Comparison of ENCODE assay signal across 22 cellular contexts in genomic region chr5:1317921-1318565, GRCh38. TPM values are rescaled to one million over a fixed set of nuclear protein-coding genes. Genes with fewer than 3 reads are reported as not detected.
DNase-seq lines count a peak whose midpoint lies in the region; ATAC-seq and TF ChIP-seq lines count a peak whose summit lies in the region.
"Had no signal": no experiment of that assay in that cellular context is flagged by ENCODE, and none has a peak within 500 bp of the region (broad histone marks: within the 10 kb centered on the region; RNA-seq: fewer than 3 reads in every experiment).

No MANE protein-coding gene starts in this region.

- H2BK15ac ChIP-seq in IMR-90 (ENCODE audit: low read depth, low read length), result no peak overlapping the region

- intact Hi-C loops in activated CD4-positive, alpha-beta memory T cell treated with anti-CD3 and anti-CD28 coated beads for 36 hours (cut with micrococcal nuclease), result loop anchor here (5.0 kb wide), 2 partner anchors 169 to 474 kb away; no protein-coding TSS in a partner anchor
- intact Hi-C loops in IMR-90 (cut with micrococcal nuclease) (no loop called here), MCF 10A (cut with micrococcal nuclease) (no loop called here)

- no peak overlapping the region for H2BK5ac ChIP-seq in IMR-90 (ENCODE audit: low read depth, low read length, poor library complexity, severe bottlenecking)

- H3K36me3 ChIP-seq in IMR-90 (ENCODE audit: control insufficient read depth, insufficient read depth, low read length), result peaks cover 42% of the 10 kb centered on the region

- no peak overlapping the region for H3K14ac ChIP-seq in IMR-90 (replicated peaks; ENCODE audit: low read depth, low read length)

- no peak overlapping the region for H3K27ac ChIP-seq in IMR-90 (ENCODE audit: insufficient read depth, low read length)
- H3K27ac ChIP-seq: A549, heart right ventricle, SJCRH30, thyroid gland had no signal

- H3K36me3 Mint-ChIP-seq in activated CD4-positive, alpha-beta memory T cell treated with anti-CD3 and anti-CD28 coated beads, Interleukin-2, amount 10 ng/mL, durations not matched to agents 7 days and 5 days (ENCODE audit: low read depth), result peaks cover 48% of the 10 kb centered on the region
- H3K36me3 Mint-ChIP-seq in activated CD4-positive, alpha-beta memory T cell treated with anti-CD3 and anti-CD28 coated beads for 36 hours, result peaks cover 24% of the 10 kb centered on the region
- H3K36me3 Mint-ChIP-seq in MCF 10A (ENCODE audit: insufficient read depth, unreplicated experiment), result peaks cover 53% of the 10 kb centered on the region
- peaks cover 50% of the 10 kb centered on the region for H3K36me3 Mint-ChIP-seq in stimulated activated memory B cell treated with anti-CD40 and anti-IgM and Interleukin-4, amounts not matched to agents 10 μg/mL and 1 μg/mL and 100 μg/mL, for 72 hours

- H2BK20ac ChIP-seq in IMR-90 (ENCODE audit: low read depth, low read length), result no peak overlapping the region

- peaks cover 44% of the 10 kb centered on the region for H3K4me1 Mint-ChIP-seq in activated CD4-positive, alpha-beta memory T cell treated with anti-CD3 and anti-CD28 coated beads, Interleukin-2, amount 10 ng/mL, durations not matched to agents 7 days and 5 days
- H3K4me1 Mint-ChIP-seq in activated CD4-positive, alpha-beta memory T cell treated with anti-CD3 and anti-CD28 coated beads for 36 hours (ENCODE audit: low read depth), result peaks cover 44% of the 10 kb centered on the region
- peaks cover 8% of the 10 kb centered on the region for H3K4me1 Mint-ChIP-seq in MCF 10A (ENCODE audit: insufficient read depth, unreplicated experiment)
- H3K4me1 Mint-ChIP-seq in stimulated activated memory B cell treated with anti-CD40 and anti-IgM and Interleukin-4, amounts not matched to agents 10 μg/mL and 1 μg/mL and 100 μg/mL, for 72 hours, result peaks cover 47% of the 10 kb centered on the region

- H3K4me3 ChIP-seq in IMR-90 (ENCODE audit: insufficient read depth, low read depth, low read length), result no peak overlapping the region
- H3K4me3 ChIP-seq: A549, HAP-1, heart right ventricle, SJCRH30, thyroid gland had no signal

- no peak overlapping the region for H3K56ac ChIP-seq in IMR-90 (ENCODE audit: extremely low read depth, insufficient read depth, low read length)

- no peaks in the 10 kb centered on the region for H3K79me1 ChIP-seq in IMR-90 (ENCODE audit: low read depth in 1 of 2, low read length in 2 of 2)

- H3K4me3 Mint-ChIP-seq in activated CD4-positive, alpha-beta memory T cell treated with anti-CD3 and anti-CD28 coated beads, Interleukin-2, amount 10 ng/mL, durations not matched to agents 7 days and 5 days, result no peak overlapping the region
- H3K4me3 Mint-ChIP-seq in activated CD4-positive, alpha-beta memory T cell treated with anti-CD3 and anti-CD28 coated beads for 36 hours, result no peak overlapping the region
- H3K4me3 Mint-ChIP-seq in MCF 10A (ENCODE audit: unreplicated experiment), result no peak overlapping the region
- no peak overlapping the region for H3K4me3 Mint-ChIP-seq in stimulated activated memory B cell treated with anti-CD40 and anti-IgM and Interleukin-4, amounts not matched to agents 10 μg/mL and 1 μg/mL and 100 μg/mL, for 72 hours
- H3K4me3 Mint-ChIP-seq: memory B cell had no signal

- no peak overlapping the region for H2BK120ac ChIP-seq in IMR-90 (ENCODE audit: low read depth, low read length)

- no peak overlapping the region for H3K9ac ChIP-seq in IMR-90 (ENCODE audit: low read depth, low read length)

- peak overlapping the region; percentile 10 for H3K27ac Mint-ChIP-seq in activated CD4-positive, alpha-beta memory T cell treated with anti-CD3 and anti-CD28 coated beads, Interleukin-2, amount 10 ng/mL, durations not matched to agents 7 days and 5 days
- no peak overlapping the region for H3K27ac Mint-ChIP-seq in activated CD4-positive, alpha-beta memory T cell treated with anti-CD3 and anti-CD28 coated beads for 36 hours
- no peak overlapping the region for H3K27ac Mint-ChIP-seq in MCF 10A (ENCODE audit: low read depth, unreplicated experiment)
- H3K27ac Mint-ChIP-seq in stimulated activated memory B cell treated with anti-CD40 and anti-IgM and Interleukin-4, amounts not matched to agents 10 μg/mL and 1 μg/mL and 100 μg/mL, for 72 hours, result peak overlapping the region; percentile 86

- peaks cover 2% of the 10 kb centered on the region; the same call in 1 of the 2 replicates for H3K27me3 ChIP-seq in IMR-90 (ENCODE audit: control insufficient read depth, insufficient read depth, low read length)
- H3K27me3 ChIP-seq: SJCRH30, thyroid gland had no signal

- CTCF ChIA-PET in activated CD4-positive, alpha-beta memory T cell treated with anti-CD3 and anti-CD28 coated beads, Interleukin-2, amount 10 ng/mL, durations not matched to agents 7 days and 5 days (lab: Charles Lee), result interaction anchor here (0.6 to 1.2 kb wide), 3 partner anchors 8 to 62 kb away, joined by 3 to 4 read pairs (median 4); no protein-coding TSS in a partner anchor
- CTCF ChIA-PET in activated CD4-positive, alpha-beta memory T cell treated with anti-CD3 and anti-CD28 coated beads for 36 hours (lab: Charles Lee), result interaction anchor here (0.9 to 1.4 kb wide), 2 partner anchors 10 to 27 kb away, joined by 3 to 4 read pairs; partner anchors contain the start of gene CLPTM1L
- CTCF ChIA-PET in IMR-90 (lab: Yijun Ruan, JAX), result no interaction called here
- CTCF ChIA-PET in MCF 10A (lab: Yijun Ruan, JAX), result interaction anchor here (0.6 to 1.4 kb wide), 3 partner anchors 9 to 109 kb away, joined by 3 to 5 read pairs (median 3); no protein-coding TSS in a partner anchor

- H3K9me3 ChIP-seq in IMR-90 (ENCODE audit: control insufficient read depth, insufficient read depth, low read length), result no peaks in the 10 kb centered on the region
- H3K9me3 ChIP-seq: A549, HAP-1, heart right ventricle, SJCRH30, thyroid gland had no signal

- H3K9me3 Mint-ChIP-seq in activated CD4-positive, alpha-beta memory T cell treated with anti-CD3 and anti-CD28 coated beads, Interleukin-2, amount 10 ng/mL, durations not matched to agents 7 days and 5 days, result no peaks in the 10 kb centered on the region
- H3K9me3 Mint-ChIP-seq in activated CD4-positive, alpha-beta memory T cell treated with anti-CD3 and anti-CD28 coated beads for 36 hours, result no peaks in the 10 kb centered on the region
- H3K9me3 Mint-ChIP-seq in MCF 10A (ENCODE audit: unreplicated experiment), result no peaks in the 10 kb centered on the region
- no peaks in the 10 kb centered on the region for H3K9me3 Mint-ChIP-seq in stimulated activated memory B cell treated with anti-CD40 and anti-IgM and Interleukin-4, amounts not matched to agents 10 μg/mL and 1 μg/mL and 100 μg/mL, for 72 hours
- H3K9me3 Mint-ChIP-seq: memory B cell had no signal

- no peaks in the 10 kb centered on the region; the same call in 1 of the 2 replicates for H3K4me1 ChIP-seq in IMR-90 (ENCODE audit: control insufficient read depth, insufficient read depth, low read length)

- 98% methylated on average over 16 of the region's 26 CpGs; no CpG with 5 or more reads in 1 of the 2 experiments for WGBS in IMR-90 (ENCODE audit: extremely low coverage in 2 of 2, insufficient read length in 1 of 2), 2 experiments

- POLR2A ChIA-PET in activated CD4-positive, alpha-beta memory T cell treated with anti-CD3 and anti-CD28 coated beads, Interleukin-2, amount 10 ng/mL, durations not matched to agents 7 days and 5 days (lab: Charles Lee), result interaction anchor here (1.2 to 2.1 kb wide), 3 partner anchors 8 to 26 kb away, joined by 3 to 10 read pairs (median 6); partner anchors contain the start of gene CLPTM1L
- POLR2A ChIA-PET in activated CD4-positive, alpha-beta memory T cell treated with anti-CD3 and anti-CD28 coated beads for 36 hours (lab: Charles Lee), result interaction anchor here (0.6 to 0.9 kb wide), 2 partner anchors 25 to 26 kb away, joined by 3 to 4 read pairs; no protein-coding TSS in a partner anchor
- POLR2A ChIA-PET in IMR-90 (lab: Charles Lee; ENCODE audit: unreplicated experiment), result no interaction called here
- POLR2A ChIA-PET in MCF 10A (lab: Yijun Ruan, JAX), result interaction anchor here (0.6 to 2.4 kb wide), 3 partner anchors 8 to 204 kb away, joined by 3 to 12 read pairs (median 3); no protein-coding TSS in a partner anchor

- no peaks in the 10 kb centered on the region for H4K20me1 ChIP-seq in IMR-90 (ENCODE audit: insufficient read depth, low read length)

- dilution Hi-C loops in IMR-90 (cut with HindIII; ENCODE audit: low sequenced_read_pairs, unreplicated experiment), result no loop called here

- TF ChIP-seq CTCF in IMR-90 (conservative IDR thresholded peaks at IDR 0.05; ENCODE audit: low read depth, low read length), result no peak
- no peak for TF ChIP-seq CTCF in MCF 10A (IDR thresholded peaks at IDR 0.05; ENCODE audit: unreplicated experiment)

- H3K18ac ChIP-seq in IMR-90 (ENCODE audit: low read depth, low read length), result no peak overlapping the region

- no peak overlapping the region for H4K91ac ChIP-seq in IMR-90 (ENCODE audit: insufficient read depth, low read depth, low read length)

- TF ChIP-seq RAD21 in IMR-90 (IDR thresholded peaks at IDR 0.05; ENCODE audit: low read length), result no peak

- H4K8ac ChIP-seq in IMR-90 (ENCODE audit: low read depth in 2 of 2, low read length in 2 of 2), result no peak overlapping the region

- H3K23ac ChIP-seq in IMR-90 (ENCODE audit: low read depth, low read length), result no peak overlapping the region

- no peaks in the 10 kb centered on the region for H3K27me3 Mint-ChIP-seq in activated CD4-positive, alpha-beta memory T cell treated with anti-CD3 and anti-CD28 coated beads, Interleukin-2, amount 10 ng/mL, durations not matched to agents 7 days and 5 days
- H3K27me3 Mint-ChIP-seq in activated CD4-positive, alpha-beta memory T cell treated with anti-CD3 and anti-CD28 coated beads for 36 hours, result no peaks in the 10 kb centered on the region
- H3K27me3 Mint-ChIP-seq in MCF 10A (ENCODE audit: insufficient read depth, unreplicated experiment), result no peaks in the 10 kb centered on the region
- no peaks in the 10 kb centered on the region for H3K27me3 Mint-ChIP-seq in stimulated activated memory B cell treated with anti-CD40 and anti-IgM and Interleukin-4, amounts not matched to agents 10 μg/mL and 1 μg/mL and 100 μg/mL, for 72 hours
- H3K27me3 Mint-ChIP-seq: memory B cell had no signal

- no peak overlapping the region for H2AFZ ChIP-seq in IMR-90 (replicated peaks; ENCODE audit: low read length, poor library complexity)

- BruUV-seq in IMR-90 (replicated peaks; lab: Mats Ljungman, UMichigan), result no TSS peak
- BruUV-seq in MCF 10A (replicated peaks; lab: Mats Ljungman, UMichigan), result TSS peak; percentile 58

- no peak overlapping the region for H3K4ac ChIP-seq in IMR-90 (ENCODE audit: low read depth, low read length)

- H2AK9ac ChIP-seq in IMR-90 (replicated peaks; ENCODE audit: low read depth, low read length, poor library complexity), result peak overlapping the region; percentile 82

- H3K9me1 ChIP-seq in IMR-90 (ENCODE audit: insufficient read depth, low read length), result peaks cover 4% of the 10 kb centered on the region; the same call in 1 of the 2 replicates

- no peak overlapping the region for H4K5ac ChIP-seq in IMR-90 (ENCODE audit: low read depth, low read length)

- no peak overlapping the region for H3K4me2 ChIP-seq in IMR-90 (ENCODE audit: low read depth, low read length)
- H3K4me2 ChIP-seq: A549 had no signal

- no peak overlapping the region for H2AK5ac ChIP-seq in IMR-90 (ENCODE audit: low read depth, low read length)

- ATAC-seq in IMR-90 (ENCODE audit: low read depth), result no peak
- ATAC-seq in stimulated activated memory B cell treated with anti-CD40 and anti-IgM and Interleukin-4, amounts not matched to agents 10 μg/mL and 1 μg/mL and 100 μg/mL, for 72 hours, result no peak
- ATAC-seq: A549, heart right ventricle had no signal

- TF ChIP-seq POLR2A in IMR-90 (IDR thresholded peaks at IDR 0.05; ENCODE audit: low read depth, low read length), result no peak

- in situ Hi-C loops in IMR-90 (cut with MboI; ENCODE audit: low sequenced_read_pairs), result no loop called here

- no peak for DNase-seq in activated CD4-positive, alpha-beta memory T cell treated with anti-CD3 and anti-CD28 coated beads, Interleukin-2, amount 10 ng/mL, durations not matched to agents 7 days and 5 days
- no peak for DNase-seq in activated CD4-positive, alpha-beta memory T cell treated with anti-CD3 and anti-CD28 coated beads for 36 hours
- DNase-seq in IMR-90 (no peak), MCF 10A (ENCODE audit: unreplicated experiment) (no peak), KG1 (lab: John Stamatoyannopoulos, UW) (no peak), ecto neural progenitor cell (ENCODE audit: low spot score) (no peak), NCI-H2196 treated with DMSO at 0.1 percent for 48 hours (lab: John Stamatoyannopoulos, UW; ENCODE audit: unreplicated experiment) (no peak)
- DNase-seq: activated CD4-positive, alpha-beta T cell treated with anti-CD3 and anti-CD28 coated beads for 1 hour; anterior cingulate cortex; heart right ventricle; KBM-7; NCI-H1105; NCI-H69; OCI-M1; SJCRH30; stimulated activated CD4-positive, alpha-beta T cell treated with anti-CD3 and anti-CD28 coated beads, Interleukin-12 subunit alpha, Interleukin-12 subunit beta, amount 100 ng/mL, for 4 hours; thyroid gland had no signal

RNA-seq across cellular contexts. Expression of gene TERT, which starts 23.2 kb away (rescaled TPM):
- total RNA-seq in activated CD4-positive, alpha-beta memory T cell treated with anti-CD3 and anti-CD28 coated beads, Interleukin-2, amount 10 ng/mL, durations not matched to agents 7 days and 5 days, result 1 to 10 TPM; 2.1 to 2.2 TPM
- total RNA-seq in activated CD4-positive, alpha-beta memory T cell treated with anti-CD3 and anti-CD28 coated beads for 36 hours, result 1 to 10 TPM; 4.7 to 7.3 TPM
- total RNA-seq in IMR-90 (2012; rRNA removed) (not detected in 2 replicates), MCF 10A (2022) (0.16 TPM in 1 of 2 replicates, not detected in the other)
- not detected in 2 replicates for polyA plus RNA-seq in IMR-90 (2012; rRNA removed)
- not detected in 2 replicates for polyA plus RNA-seq in IMR-90 (2012; cell fraction: cytosol; rRNA removed)
- polyA plus RNA-seq in IMR-90 (2012; cell fraction: nucleus; rRNA removed; ENCODE audit: low replicate concordance), result 0.02 TPM in 1 of 2 replicates, not detected in the other
- total RNA-seq: heart right ventricle, SJCRH30, thyroid gland had no signal
- polyA plus RNA-seq: heart right ventricle, neural cell had no signal

RNA-seq across cellular contexts. Expression of gene CLPTM1L, which starts 26.9 kb away (rescaled TPM):
- total RNA-seq in activated CD4-positive, alpha-beta memory T cell treated with anti-CD3 and anti-CD28 coated beads, Interleukin-2, amount 10 ng/mL, durations not matched to agents 7 days and 5 days, result 100 to 1,000 TPM in 1 of 2 experiments, 10 to 100 TPM in 1; 99.7 to 101 TPM
- total RNA-seq in activated CD4-positive, alpha-beta memory T cell treated with anti-CD3 and anti-CD28 coated beads for 36 hours, result 10 to 100 TPM; 70.1 to 72.9 TPM
- total RNA-seq in IMR-90 (2012; rRNA removed) (101 and 137 TPM in 2 replicates), MCF 10A (2022) (116 and 128 TPM in 2 replicates)
- 110 and 114 TPM in 2 replicates for polyA plus RNA-seq in IMR-90 (2012; rRNA removed)
- polyA plus RNA-seq in IMR-90 (2012; cell fraction: cytosol; rRNA removed), result 96.9 and 126 TPM in 2 replicates
- polyA plus RNA-seq in IMR-90 (2012; cell fraction: nucleus; rRNA removed; ENCODE audit: low replicate concordance), result 124 and 132 TPM in 2 replicates

Comparison
In these comparisons a context has a peak if more than half of its experiments do, and no peak if none do; other contexts are left out.
1. H3K27ac Mint-ChIP-seq: peak in activated CD4-positive, alpha-beta memory T cell treated with anti-CD3 and anti-CD28 coated beads, Interleukin-2, amount 10 ng/mL, durations not matched to agents 7 days and 5 days (single experiment) and stimulated activated memory B cell treated with anti-CD40 and anti-IgM and Interleukin-4, amounts not matched to agents 10 μg/mL and 1 μg/mL and 100 μg/mL, for 72 hours (single experiment); none in activated CD4-positive, alpha-beta memory T cell treated with anti-CD3 and anti-CD28 coated beads for 36 hours (single experiment) and MCF 10A (single experiment).